Comparison of ENCODE assay signal across 2 cellular contexts in genomic region chr10:4371691-4372295, GRCh38.
TF ChIP-seq lines count a peak whose summit lies in the region.

No MANE protein-coding gene starts in this region.

TF ChIP-seq in SK-N-SH, 30 proteins besides CTCF, POLR2A, EP300 and RAD21 (continued from another document):
- no peak for TF ChIP-seq USF1 (IDR thresholded peaks at IDR 0.05; ENCODE audit: borderline replicate concordance, low read depth)
- no peak for TF ChIP-seq RCOR1 (IDR thresholded peaks at IDR 0.05; ENCODE audit: low read length)
- TF ChIP-seq YY1 (IDR thresholded peaks at IDR 0.05; ENCODE audit: low read depth): no peak

TF ChIP-seq in SK-N-SH treated with all-trans-retinoic acid at 6 μM for 48 hours, 23 proteins besides CTCF, POLR2A, EP300 and RAD21 (continued from another document):
- TF ChIP-seq TSHZ2 (CRISPR knock-in tag; IDR thresholded peaks at IDR 0.05): no peak
